In genomic region chr6:22140736-22141135, GRCh38 we compare ENCODE assay signal across 7 cellular contexts.
A peak's percentile ranks its signal among the peaks of the same experiment; 100 is the strongest.
DNase-seq lines count a peak whose midpoint lies in the region; ATAC-seq and TF ChIP-seq lines count a peak whose summit lies in the region.
"Not testable (repeated sequence)": the region's sequence is repeated elsewhere in the genome, so short reads cannot be mapped to it uniquely, and the experiment has no call there.

No MANE protein-coding gene starts in this region.

- intact Hi-C loops in Panc1 (cut with micrococcal nuclease; ENCODE audit: unreplicated experiment) (loop anchor here (5.0 to 10.0 kb wide), 3 partner anchors 396 to 684 kb away; no protein-coding TSS in a partner anchor), sigmoid colon (cut with DNase I) (loop anchor here (10.0 kb wide), 1 partner anchor 146 kb away; no protein-coding TSS in a partner anchor)

- WGBS in hepatocyte (ENCODE audit: low lambda C conversion rate, missing lambda C conversion rate) = 84% methylated on average over 10 of the region's 10 CpGs
- WGBS in sigmoid colon, 2 donors = 86 to 91% methylated on average over 10 of the region's 10 CpGs

- H3K27me3 Mint-ChIP-seq in brain; nephron (ENCODE audit: low read depth): not testable (repeated sequence)

- not testable (repeated sequence) for ATAC-seq in Panc1

- in situ Hi-C loops in Panc1 (cut with HindIII; ENCODE audit: low pct_unique_long_range_greater_than_20kb, low sequenced_read_pairs) = not testable (repeated sequence)

- H3K4me3 ChIP-seq in Panc1 (ENCODE audit: low read depth in 2 of 2, low read length in 2 of 2); cardiac muscle cell; hepatocyte; sigmoid colon: not testable (repeated sequence)

- POLR2A ChIA-PET in Panc1 (lab: Charles Lee) = interaction anchor here (0.7 kb wide), 1 partner anchor 71 kb away, joined by 5 read pairs; no protein-coding TSS in a partner anchor

- not testable (repeated sequence) for H3K9me3 Mint-ChIP-seq in brain, nephron

- not testable (repeated sequence) for TF ChIP-seq EP300 in sigmoid colon (IDR thresholded peaks at IDR 0.05)

- not testable (repeated sequence) for TF ChIP-seq POLR2A in sigmoid colon (IDR thresholded peaks at IDR 0.05)

- DNase-seq in Panc1 (ENCODE audit: low read depth, low spot score); cardiac muscle cell (ENCODE audit: low read depth in 1 of 2, low spot score in 1 of 2); hepatocyte (ENCODE audit: low spot score); sigmoid colon: not testable (repeated sequence)

- H4K20me1 ChIP-seq in hepatocyte (ENCODE audit: insufficient read depth, poor library complexity, severe bottlenecking) = not testable (repeated sequence)

- H3K4me3 Mint-ChIP-seq in brain, nephron: not testable (repeated sequence)

- BruUV-seq in Panc1 (replicated peaks; lab: Mats Ljungman, UMichigan) = not testable (repeated sequence)

- not testable (repeated sequence) for H3K27me3 ChIP-seq in Panc1 (ENCODE audit: control insufficient read depth, insufficient read depth, low read length); cardiac muscle cell; hepatocyte; sigmoid colon

- peaks cover 46% of the 10 kb centered on the region for H3K36me3 ChIP-seq in KOPT-K1 (ENCODE audit: insufficient read depth, low read length)
- H3K36me3 ChIP-seq in Panc1 (ENCODE audit: control insufficient read depth, insufficient read depth, low read length); cardiac muscle cell; hepatocyte (replicated peaks; ENCODE audit: insufficient read depth, low read depth); sigmoid colon: not testable (repeated sequence)

- H3K9me2 ChIP-seq in hepatocyte (replicated peaks; ENCODE audit: insufficient read depth) = not testable (repeated sequence)

- not testable (repeated sequence) for H3K36me3 Mint-ChIP-seq in brain
- H3K36me3 Mint-ChIP-seq in nephron (ENCODE audit: low read depth) = peaks cover 16% of the 10 kb centered on the region

- H3K27ac ChIP-seq in KOPT-K1 (ENCODE audit: low read depth, low read length, poor library complexity, severe bottlenecking) (peak overlapping the region; percentile 100), Panc1 (ENCODE audit: low read length) (peak overlapping the region; percentile 86), cardiac muscle cell (peak overlapping the region; percentile 31), hepatocyte (peak overlapping the region; percentile 59), sigmoid colon (peak overlapping the region in 3 of 4 donors; percentile 22 to 59 (median 56))

- H3K4me1 ChIP-seq in Panc1 (ENCODE audit: control insufficient read depth, insufficient read depth, low read length) (peaks cover 17% of the 10 kb centered on the region), cardiac muscle cell (ENCODE audit: low read depth) (peaks cover 22% of the 10 kb centered on the region), sigmoid colon (peaks cover 0 to 21% (median 17%) of the 10 kb centered on the region in 4 donors)
- H3K4me1 ChIP-seq in hepatocyte (ENCODE audit: insufficient read depth) = not testable (repeated sequence)

- peak overlapping the region in 4 of 5 experiments; percentile 39 to 86 (median 74) for H3K27ac Mint-ChIP-seq in brain
- H3K27ac Mint-ChIP-seq in nephron = peak overlapping the region; percentile 26 to 82 (median 62)

- H3K4me1 Mint-ChIP-seq in brain = peaks cover 75% of the 10 kb centered on the region
- peaks cover 47% of the 10 kb centered on the region for H3K4me1 Mint-ChIP-seq in nephron

- not testable (repeated sequence) for H3K79me2 ChIP-seq in hepatocyte

- CTCF ChIA-PET in Panc1 (lab: Charles Lee) = interaction anchor here (0.6 kb wide), 1 partner anchor 434 kb away, joined by 3 read pairs; no protein-coding TSS in a partner anchor

- H3K9me3 ChIP-seq in KOPT-K1 (ENCODE audit: insufficient read depth, low read length, poor library complexity, severe bottlenecking); Panc1 (ENCODE audit: control insufficient read depth, insufficient read depth, low read depth, low read length); cardiac muscle cell (ENCODE audit: low read depth); hepatocyte (ENCODE audit: low read depth); sigmoid colon: not testable (repeated sequence)

- TF ChIP-seq CTCF in Panc1 (IDR thresholded peaks at IDR 0.05); brain (conservative IDR thresholded peaks at IDR 0.05); cardiac muscle cell (IDR thresholded peaks at IDR 0.05; ENCODE audit: low read depth, low read length); hepatocyte (IDR thresholded peaks at IDR 0.05; ENCODE audit: poor library complexity); nephron (IDR thresholded peaks at IDR 0.05; ENCODE audit: unreplicated experiment in 3 of 3); sigmoid colon (IDR thresholded peaks at IDR 0.05): not testable (repeated sequence)

- H3K4me2 ChIP-seq in hepatocyte = not testable (repeated sequence)

- not testable (repeated sequence) for H2AFZ ChIP-seq in hepatocyte

Comparison
In these comparisons a context has a peak if more than half of its experiments do, and no peak if none do; other contexts are left out.
1. H3K27ac ChIP-seq: peak in every context shown above with its lines; median percentile 100 in KOPT-K1; 86 in Panc1; 59 in hepatocyte; 56 in sigmoid colon; 31 in cardiac muscle cell.